Comparison of ENCODE assay signal across 28 cellular contexts in the genomic region with DNA sequence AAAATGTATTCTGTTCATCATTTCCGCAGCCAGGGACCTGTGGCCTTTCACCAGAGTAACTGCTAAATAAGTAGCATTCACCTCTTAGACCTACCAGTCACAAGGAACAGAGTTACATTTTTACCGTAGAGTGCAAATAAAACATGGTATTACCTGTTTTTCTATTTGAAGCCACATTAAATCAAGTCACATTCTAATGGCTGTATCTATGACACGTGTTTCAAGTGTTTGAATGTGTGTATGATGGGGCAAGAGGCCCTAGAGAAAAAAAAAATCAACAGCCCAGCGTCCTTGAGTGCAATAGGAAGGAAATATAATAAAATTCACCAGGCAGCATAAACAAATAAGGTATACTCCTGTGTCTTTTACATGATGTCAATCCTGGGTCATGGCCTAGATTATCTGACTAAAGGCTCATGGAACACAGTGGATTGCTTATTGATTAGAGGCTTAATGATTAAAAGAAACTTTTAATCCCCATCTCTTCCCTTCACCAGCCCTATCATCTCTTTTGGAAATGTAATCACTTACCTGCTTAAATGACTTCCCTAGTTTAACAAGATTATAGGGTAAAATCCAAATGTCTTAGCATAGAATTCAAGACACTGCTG.
"Had no signal": no experiment of that assay in that cellular context is flagged by ENCODE, and none has a peak within 500 bp of the region (broad histone marks: within the 10 kb centered on the region; RNA-seq: fewer than 3 reads in every experiment).

No MANE protein-coding gene starts in this region.

- H3K27me3 ChIP-seq: Peyer's patch, SJCRH30 had no signal

- DNase-seq: activated CD4-positive, alpha-beta memory T cell treated with anti-CD3 and anti-CD28 coated beads, Interleukin-2, amount 10 ng/mL, durations not matched to agents 7 days and 5 days; activated CD4-positive, alpha-beta T cell treated with anti-CD3 and anti-CD28 coated beads for 36 hours; activated CD4-positive, alpha-beta T cell treated with anti-CD3 and anti-CD28 coated beads, Interleukin-2, amount 50 U/mL, for 1 hour; activated CD4-positive, CD25-positive, alpha-beta regulatory T cell; activated gamma-delta T cell; activated naive CD4-positive, alpha-beta T cell treated with anti-CD3 and anti-CD28 coated beads for 36 hours; activated T-cell treated with anti-CD3 and anti-CD28 coated beads for 4 hours; activated T-cell treated with anti-CD3 and anti-CD28 coated beads, Interleukin-2, amount 50 U/mL, for 48 hours; amygdala; Kasumi-1; KBM-7; NCI-H1092; NCI-H1417; NCI-H1694; NCI-H2081; NCI-H2171 treated with DMSO at 0.1 percent for 48 hours; NCI-H526; Peyer's patch; Right ventricle myocardium superior; SJCRH30; SK-N-SH; T-helper 1 cell had no signal

- H3K36me3 Mint-ChIP-seq: activated naive CD8-positive, alpha-beta T cell; brain had no signal

- H3K4me1 ChIP-seq: Peyer's patch, SJCRH30 had no signal

- H3K27ac ChIP-seq: Peyer's patch, RWPE1, SJCRH30, VCaP had no signal

- H3K9me3 Mint-ChIP-seq: activated CD4-positive, alpha-beta memory T cell treated with anti-CD3 and anti-CD28 coated beads, Interleukin-2, amount 10 ng/mL, durations not matched to agents 7 days and 5 days; activated naive CD4-positive, alpha-beta T cell treated with anti-CD3 and anti-CD28 coated beads for 36 hours; activated T-helper 17 cell treated with anti-CD3 and anti-CD28 coated beads, Interleukin-2, amount 50 U/mL, for 72 hours; brain; central memory CD8-positive, alpha-beta T cell had no signal

- ATAC-seq: activated CD4-positive, alpha-beta T cell treated with anti-CD3 and anti-CD28 coated beads for 36 hours; activated T-helper 17 cell treated with anti-CD3 and anti-CD28 coated beads, Interleukin-2, amount 50 U/mL, for 72 hours had no signal

- H3K4me3 Mint-ChIP-seq: activated CD4-positive, alpha-beta memory T cell treated with anti-CD3 and anti-CD28 coated beads, Interleukin-2, amount 10 ng/mL, durations not matched to agents 7 days and 5 days; activated CD4-positive, alpha-beta T cell treated with anti-CD3 and anti-CD28 coated beads for 36 hours; activated naive CD4-positive, alpha-beta T cell treated with anti-CD3 and anti-CD28 coated beads for 36 hours; activated naive CD8-positive, alpha-beta T cell; activated T-helper 17 cell treated with anti-CD3 and anti-CD28 coated beads, Interleukin-2, amount 50 U/mL, for 72 hours; brain; central memory CD8-positive, alpha-beta T cell had no signal

- H3K27ac Mint-ChIP-seq: activated CD4-positive, alpha-beta memory T cell treated with anti-CD3 and anti-CD28 coated beads, Interleukin-2, amount 10 ng/mL, durations not matched to agents 7 days and 5 days; activated CD4-positive, alpha-beta T cell treated with anti-CD3 and anti-CD28 coated beads for 36 hours; activated naive CD4-positive, alpha-beta T cell treated with anti-CD3 and anti-CD28 coated beads for 36 hours; activated naive CD8-positive, alpha-beta T cell; activated T-helper 17 cell treated with anti-CD3 and anti-CD28 coated beads, Interleukin-2, amount 50 U/mL, for 72 hours; brain had no signal

- H3K4me3 ChIP-seq: Peyer's patch, SJCRH30 had no signal

- H3K36me3 ChIP-seq: Peyer's patch, SJCRH30 had no signal

- H3K9me3 ChIP-seq: Peyer's patch, SJCRH30, SK-N-SH had no signal

- H3K4me1 Mint-ChIP-seq: activated CD4-positive, alpha-beta memory T cell treated with anti-CD3 and anti-CD28 coated beads, Interleukin-2, amount 10 ng/mL, durations not matched to agents 7 days and 5 days; activated CD4-positive, alpha-beta T cell treated with anti-CD3 and anti-CD28 coated beads for 36 hours; activated T-helper 17 cell treated with anti-CD3 and anti-CD28 coated beads, Interleukin-2, amount 50 U/mL, for 72 hours; brain; central memory CD8-positive, alpha-beta T cell had no signal
